ENCODE assay signal across 8 cellular contexts in genomic region chr4:152454398-152455011, GRCh38.
A peak's percentile ranks its signal among the peaks of the same experiment; 100 is the strongest.
DNase-seq lines count a peak whose midpoint lies in the region; ATAC-seq and TF ChIP-seq lines count a peak whose summit lies in the region.

No MANE protein-coding gene starts in this region.

- no peaks in the 10 kb centered on the region for H3K36me3 ChIP-seq in adrenal gland (replicated peaks in 1 of 2)

- no peaks in the 10 kb centered on the region for H3K4me1 ChIP-seq in adrenal gland (replicated peaks in 1 of 2)

- H3K27ac ChIP-seq in adrenal gland, result no peak overlapping the region

- H3K27me3 ChIP-seq in adrenal gland, result no peaks in the 10 kb centered on the region

- TF ChIP-seq CTCF in adrenal gland (IDR thresholded peaks at IDR 0.05), result peak; percentile 33 to 69 (median 57)

- H3K9me3 ChIP-seq in adrenal gland (replicated peaks in 1 of 3), result no peaks in the 10 kb centered on the region

- ATAC-seq in GM18861 (IDR thresholded peaks at IDR 0.05; ENCODE audit: unreplicated experiment), result no peak

- peak; percentile 63 for DNase-seq in DMS153 treated with DMSO at 0.1 percent for 48 hours (lab: John Stamatoyannopoulos, UW; ENCODE audit: unreplicated experiment)
- peak; percentile 20 for DNase-seq in LHCN-M2 (ENCODE audit: low read depth)
- no peak for DNase-seq in adrenal gland
- peak; percentile 69 for DNase-seq in kidney glomerular epithelial cell (lab: John Stamatoyannopoulos, UW)
- no peak for DNase-seq in ureter (ENCODE audit: low spot score)
- DNase-seq in activated naive CD4-positive, alpha-beta T cell treated with anti-CD3 and anti-CD28 coated beads, Interleukin-2, amount 50 U/mL, for 16 hours, result no peak
- DNase-seq in HPDE6-E6E7 (ENCODE audit: extremely low spot score), result no peak

- H3K4me3 ChIP-seq in adrenal gland, result no peak overlapping the region

- TF ChIP-seq POLR2A in adrenal gland (IDR thresholded peaks at IDR 0.05), result no peak

- intact Hi-C loops in adrenal gland (cut with DNase I), result loop anchor here in 1 of 2 donors (5.0 kb wide), 2 partner anchors 183 to 278 kb away; no protein-coding TSS in a partner anchor

Comparison
In these comparisons a context has a peak if more than half of its experiments do, and no peak if none do; other contexts are left out.
1. DNase-seq: peak in DMS153 treated with DMSO at 0.1 percent for 48 hours (single experiment), LHCN-M2 (single experiment) and kidney glomerular epithelial cell (single experiment); none in adrenal gland (0 of 7), ureter (single experiment), activated naive CD4-positive, alpha-beta T cell treated with anti-CD3 and anti-CD28 coated beads, Interleukin-2, amount 50 U/mL, for 16 hours (single experiment) and HPDE6-E6E7 (single experiment).